In the genomic region with DNA sequence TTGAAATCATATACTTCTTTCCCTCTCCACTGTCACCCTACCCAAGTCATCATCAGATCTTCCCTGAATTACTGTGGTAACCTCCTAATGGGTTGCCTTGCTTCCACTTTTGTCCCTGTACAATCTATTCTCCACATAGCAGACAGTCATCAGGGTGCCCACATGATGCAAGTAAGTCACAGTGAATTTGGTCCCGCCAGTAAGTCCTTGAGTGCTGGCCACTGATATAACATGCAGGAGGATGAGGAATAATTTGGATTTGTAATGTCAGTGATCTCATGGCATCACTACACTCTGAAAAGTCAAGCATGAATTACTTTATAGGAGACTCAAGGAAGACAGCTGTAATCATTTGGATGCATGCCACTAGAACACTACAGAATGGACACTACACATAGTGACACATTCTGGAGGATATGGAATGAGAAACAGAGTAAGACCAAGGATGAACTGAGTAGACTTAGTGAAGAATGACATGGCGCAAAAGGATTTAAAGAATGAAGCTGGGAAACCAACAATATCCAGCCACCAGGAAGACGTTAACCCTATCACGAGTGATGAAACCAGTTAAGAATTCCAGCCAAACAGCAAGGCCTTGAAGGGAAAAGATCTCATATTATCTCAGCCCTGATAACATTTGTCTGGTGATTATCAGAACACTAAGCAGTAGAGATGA, we compare ENCODE assay signal across 1 cellular context.
TF ChIP-seq lines count a peak whose summit lies in the region.

No MANE protein-coding gene starts in this region.

TF ChIP-seq in HepG2, 621 proteins besides CTCF, POLR2A, EP300 and RAD21:
- no peak for TF ChIP-seq HHEX (CRISPR knock-in tag; IDR thresholded peaks at IDR 0.05)
- TF ChIP-seq ZBTB7A (CRISPR knock-in tag; IDR thresholded peaks at IDR 0.05): no peak
- TF ChIP-seq ZNF564 (CRISPR knock-in tag; IDR thresholded peaks at IDR 0.05): no peak
- no peak for TF ChIP-seq HMGA1 (CRISPR knock-in tag; conservative IDR thresholded peaks at IDR 0.05)
- TF ChIP-seq, protein P1, sequence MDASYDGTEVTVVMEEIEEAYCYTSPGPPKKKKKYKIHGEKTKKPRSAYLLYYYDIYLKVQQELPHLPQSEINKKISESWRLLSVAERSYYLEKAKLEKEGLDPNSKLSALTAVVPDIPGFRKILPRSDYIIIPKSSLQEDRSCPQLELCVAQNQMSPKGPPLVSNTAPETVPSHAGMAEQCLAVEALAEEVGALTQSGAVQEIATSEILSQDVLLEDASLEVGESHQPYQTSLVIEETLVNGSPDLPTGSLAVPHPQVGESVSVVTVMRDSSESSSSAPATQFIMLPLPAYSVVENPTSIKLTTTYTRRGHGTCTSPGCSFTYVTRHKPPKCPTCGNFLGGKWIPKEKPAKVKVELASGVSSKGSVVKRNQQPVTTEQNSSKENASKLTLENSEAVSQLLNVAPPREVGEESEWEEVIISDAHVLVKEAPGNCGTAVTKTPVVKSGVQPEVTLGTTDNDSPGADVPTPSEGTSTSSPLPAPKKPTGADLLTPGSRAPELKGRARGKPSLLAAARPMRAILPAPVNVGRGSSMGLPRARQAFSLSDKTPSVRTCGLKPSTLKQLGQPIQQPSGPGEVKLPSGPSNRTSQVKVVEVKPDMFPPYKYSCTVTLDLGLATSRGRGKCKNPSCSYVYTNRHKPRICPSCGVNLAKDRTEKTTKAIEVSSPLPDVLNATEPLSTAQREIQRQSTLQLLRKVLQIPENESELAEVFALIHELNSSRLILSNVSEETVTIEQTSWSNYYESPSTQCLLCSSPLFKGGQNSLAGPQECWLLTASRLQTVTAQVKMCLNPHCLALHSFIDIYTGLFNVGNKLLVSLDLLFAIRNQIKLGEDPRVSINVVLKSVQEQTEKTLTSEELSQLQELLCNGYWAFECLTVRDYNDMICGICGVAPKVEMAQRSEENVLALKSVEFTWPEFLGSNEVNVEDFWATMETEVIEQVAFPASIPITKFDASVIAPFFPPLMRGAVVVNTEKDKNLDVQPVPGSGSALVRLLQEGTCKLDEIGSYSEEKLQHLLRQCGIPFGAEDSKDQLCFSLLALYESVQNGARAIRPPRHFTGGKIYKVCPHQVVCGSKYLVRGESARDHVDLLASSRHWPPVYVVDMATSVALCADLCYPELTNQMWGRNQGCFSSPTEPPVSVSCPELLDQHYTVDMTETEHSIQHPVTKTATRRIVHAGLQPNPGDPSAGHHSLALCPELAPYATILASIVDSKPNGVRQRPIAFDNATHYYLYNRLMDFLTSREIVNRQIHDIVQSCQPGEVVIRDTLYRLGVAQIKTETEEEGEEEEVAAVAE (CRISPR knock-in tag; IDR thresholded peaks at IDR 0.05; ENCODE audit: borderline replicate concordance): no peak
- no peak for TF ChIP-seq TBP (CRISPR knock-in tag; IDR thresholded peaks at IDR 0.05)
- no peak for TF ChIP-seq ETV6 (CRISPR knock-in tag; conservative IDR thresholded peaks at IDR 0.05)
- TF ChIP-seq ZNF781 (CRISPR knock-in tag; IDR thresholded peaks at IDR 0.05; ENCODE audit: borderline replicate concordance, not compliant biosample characterization): no peak
- TF ChIP-seq FOSL2 (CRISPR knock-in tag; IDR thresholded peaks at IDR 0.05): no peak
- no peak for TF ChIP-seq ZNF230 (CRISPR knock-in tag; IDR thresholded peaks at IDR 0.05)
- TF ChIP-seq PAF1 (CRISPR knock-in tag; IDR thresholded peaks at IDR 0.05): no peak
- TF ChIP-seq U2AF1 (optimal IDR thresholded peaks at IDR 0.05; ENCODE audit: low read depth, low read length): no peak
- no peak for TF ChIP-seq IRF2 (CRISPR knock-in tag; IDR thresholded peaks at IDR 0.05)
